Comparison of ENCODE assay signal across 13 cellular contexts in genomic region chr1:20729990-20730689, GRCh38. TPM values are rescaled to one million over a fixed set of nuclear protein-coding genes. Genes with fewer than 3 reads are reported as not detected.
A peak's percentile ranks its signal among the peaks of the same experiment; 100 is the strongest.
DNase-seq lines count a peak whose midpoint lies in the region; ATAC-seq and TF ChIP-seq lines count a peak whose summit lies in the region.
"Had no signal": no experiment of that assay in that cellular context is flagged by ENCODE, and none has a peak within 500 bp of the region (broad histone marks: within the 10 kb centered on the region; RNA-seq: fewer than 3 reads in every experiment).

No MANE protein-coding gene starts in this region.

- peaks cover 9 to 25% (median 24%) of the 10 kb centered on the region in 4 donors for H3K4me1 ChIP-seq in transverse colon

- POLR2A ChIA-PET in T-cell (lab: Charles Lee), result interaction anchor here (0.6 kb wide), 2 partner anchors 31 to 56 kb away, joined by 5 to 6 read pairs; no protein-coding TSS in a partner anchor

- TF ChIP-seq CTCF in transverse colon (IDR thresholded peaks at IDR 0.05), result no peak

- CTCF ChIA-PET in T-cell (lab: Charles Lee), result no interaction called here

- peak overlapping the region in 1 of 2 donors; percentile 46 for H3K27ac Mint-ChIP-seq in T-cell

- H3K36me3 ChIP-seq in transverse colon, result no peaks in the 10 kb centered on the region

- peaks cover 12 to 24% (median 23%) of the 10 kb centered on the region in 3 donors for H3K4me1 Mint-ChIP-seq in T-cell

- no peaks in the 10 kb centered on the region for H3K9me3 Mint-ChIP-seq in T-cell

- no peak for TF ChIP-seq EP300 in transverse colon (IDR thresholded peaks at IDR 0.05; ENCODE audit: low read depth)

- H3K27me3 Mint-ChIP-seq in T-cell, result peaks cover 0 to 29% of the 10 kb centered on the region in 2 donors

- no peak overlapping the region for H3K27ac ChIP-seq in transverse colon
- H3K27ac ChIP-seq: neutrophil had no signal

- 8 to 13% methylated on average over 8 to 19 of the region's 19 CpGs for WGBS in transverse colon (ENCODE audit: low coverage in 1 of 2), 2 donors

- TF ChIP-seq POLR2A in transverse colon (IDR thresholded peaks at IDR 0.05), result no peak

- H3K27me3 ChIP-seq in transverse colon, result peaks cover 50% of the 10 kb centered on the region

- no peaks in the 10 kb centered on the region for H3K9me3 ChIP-seq in transverse colon
- H3K9me3 ChIP-seq: neutrophil had no signal

- intact Hi-C loops in transverse colon (cut with DNase I; ENCODE audit: low total_unique reads), result no loop called here

- in situ Hi-C loops in transverse colon (cut with MboI; ENCODE audit: low pct_ligation_motif_present in 1 of 4, low pct_unique_long_range_greater_than_20kb in 1 of 4, low sequenced_read_pairs in 3 of 4), result no loop called here
- in situ Hi-C loops in G401 (cut with HindIII; ENCODE audit: low sequenced_read_pairs), result no loop called here

- peak; percentile 62 for DNase-seq in activated effector memory CD4-positive, alpha-beta T cell treated with anti-CD3 and anti-CD28 coated beads, Interleukin-2, amount 50 U/mL, for 16 hours
- no peak for DNase-seq in activated effector memory CD4-positive, alpha-beta T cell treated with Interleukin-2 at 50 U/mL for 16 hours
- DNase-seq in T-cell (peak in 1 of 34 experiments; percentile 14), islet precursor cell (peak; percentile 54), transverse colon (peak; percentile 4), G401 (ENCODE audit: low spot score) (no peak)
- DNase-seq: activated CD4-positive, alpha-beta T cell treated with anti-CD3 and anti-CD28 coated beads, Interleukin-2, amount 50 U/mL, for 48 hours; AML-193; NCI-H226; stimulated activated CD4-positive, alpha-beta T cell treated with anti-CD3 and anti-CD28 coated beads, Interleukin-15, amount 100 ng/mL, for 24 hours had no signal

- ATAC-seq in T-cell (replicated peaks in 1 of 4), result no peak
- ATAC-seq in GM18502 (IDR thresholded peaks at IDR 0.05; ENCODE audit: poor library complexity, unreplicated experiment), result no peak
- ATAC-seq in GM21717 (IDR thresholded peaks at IDR 0.05; ENCODE audit: unreplicated experiment), result no peak

- H3K4me3 Mint-ChIP-seq in T-cell, result peak overlapping the region; percentile 56 to 90 (median 68)

- no peaks in the 10 kb centered on the region for H3K36me3 Mint-ChIP-seq in T-cell

- H3K4me3 ChIP-seq in transverse colon, result no peak overlapping the region

RNA-seq across cellular contexts. Expression of gene SH2D5, which starts 2.4 kb away (rescaled TPM):
- total RNA-seq in T-cell (under 1 TPM; 0.07 to 0.58 (median 0.33) TPM), transverse colon (under 1 TPM in 1 of 4 donors, not detected in 3; 0.37 TPM)
- 37.6 and 44.9 TPM in 2 replicates for total RNA-seq in G401 (2014; rRNA removed; shearing (Covaris generic))

RNA-seq across cellular contexts. Expression of gene KIF17, which starts 12.3 kb away (rescaled TPM):
- not detected for total RNA-seq in T-cell
- 10 to 100 TPM in 1 of 4 donors, under 1 TPM in 2, not detected in 1; 0.27 to 21.1 (median 0.79) TPM for total RNA-seq in transverse colon
- total RNA-seq in G401 (2014; rRNA removed; shearing (Covaris generic)), result 0.43 and 1.4 TPM in 2 replicates

RNA-seq across cellular contexts. Expression of gene HP1BP3, which starts 57.0 kb away (rescaled TPM):
- total RNA-seq in T-cell, result 100 to 1,000 TPM; 248 to 279 (median 270) TPM
- total RNA-seq in transverse colon, result 100 to 1,000 TPM; 143 to 272 (median 197) TPM
- total RNA-seq in G401 (2014; rRNA removed; shearing (Covaris generic)), result 194 and 276 TPM in 2 replicates

Comparison
In these comparisons a context has a peak if more than half of its experiments do, and no peak if none do; other contexts are left out.
1. DNase-seq: peak in activated effector memory CD4-positive, alpha-beta T cell treated with anti-CD3 and anti-CD28 coated beads, Interleukin-2, amount 50 U/mL, for 16 hours (single experiment), islet precursor cell (single experiment) and transverse colon (single experiment); none in activated effector memory CD4-positive, alpha-beta T cell treated with Interleukin-2 at 50 U/mL for 16 hours (single experiment) and G401 (single experiment).
2. RNA of gene SH2D5, which starts 2.4 kb away (total RNA-seq): 37.6 to 44.9 TPM in G401; 0.07 to 0.58 TPM in T-cell and 0.37 TPM in transverse colon; every median in the first group is over 10 times any median in the second.